ENCODE assay signal across 31 cellular contexts in genomic region chr2:235224410-235224809, GRCh38.
"Had no signal": no experiment of that assay in that cellular context is flagged by ENCODE, and none has a peak within 500 bp of the region (broad histone marks: within the 10 kb centered on the region; RNA-seq: fewer than 3 reads in every experiment).

No MANE protein-coding gene starts in this region.

- H3K27me3 ChIP-seq: neutrophil, ovary, right lobe of liver, sigmoid colon, testis, transverse colon, upper lobe of right lung, uterus had no signal

- H3K4me1 ChIP-seq: parathyroid adenoma, psoas muscle, right lobe of liver, sigmoid colon, suprapubic skin, testis, tibial artery, transverse colon, upper lobe of right lung, uterus had no signal

- DNase-seq: naive thymus-derived CD8-positive, alpha-beta T cell; nephron progenitor cell; nucleus accumbens; ovary; posterior cingulate gyrus; psoas muscle; right cardiac atrium; right lobe of liver; sigmoid colon; small intestine; stimulated activated CD4-positive, alpha-beta T cell treated with anti-CD3 and anti-CD28 coated beads, Interleukin-15, amount 100 ng/mL, for 24 hours; stimulated activated CD4-positive, alpha-beta T cell treated with anti-CD3 and anti-CD28 coated beads, Interleukin-4, amount 100 ng/mL, for 1 hour; stimulated activated CD4-positive, alpha-beta T cell treated with anti-CD3 and anti-CD28 coated beads, Interleukin-4, amount 100 ng/mL, for 4 hours; stimulated activated CD8-positive, alpha-beta memory T cell treated with anti-CD3 and anti-CD28 coated beads, Interleukin-4, amount 100 ng/mL, for 48 hours; stimulated activated naive CD4-positive, alpha-beta T cell; stimulated activated naive CD8-positive, alpha-beta T cell treated with anti-CD3 and anti-CD28 coated beads, Interleukin-15, amount 100 ng/mL, for 72 hours; stimulated activated naive CD8-positive, alpha-beta T cell treated with anti-CD3 and anti-CD28 coated beads, Interleukin-15, Interleukin-2, amounts not matched to agents 100 U/mL and 50 U/mL, for 24 hours; substantia nigra; testis; tibial artery; transverse colon; upper lobe of right lung; uterus had no signal

- H2AFZ ChIP-seq: parathyroid adenoma had no signal

- H3K9me3 Mint-ChIP-seq: naive thymus-derived CD8-positive, alpha-beta T cell; natural killer cell treated with Interleukin-12 subunit alpha and Interleukin-12 subunit beta and Interleukin-15 and Interleukin-18, amount 100 ng/mL, for 72 hours; stimulated activated memory B cell treated with anti-CD40 and anti-IgM and Interleukin-4, amounts not matched to agents 10 μg/mL and 1 μg/mL and 100 μg/mL, for 72 hours; stimulated activated naive CD8-positive, alpha-beta T cell treated with anti-CD3 and anti-CD28 coated beads, Interleukin-15, amount 100 ng/mL, for 72 hours; type B pancreatic cell had no signal

- H3K36me3 ChIP-seq: neutrophil, ovary, right lobe of liver, sigmoid colon, suprapubic skin, tibial artery, transverse colon, upper lobe of right lung, uterus had no signal

- H3K9me3 ChIP-seq: neutrophil, ovary, psoas muscle, right lobe of liver, sigmoid colon, suprapubic skin, testis, tibial artery, transverse colon, upper lobe of right lung, uterus had no signal

- H3K4me3 ChIP-seq: ovary, psoas muscle, right lobe of liver, sigmoid colon, suprapubic skin, testis, tibial artery, transverse colon, upper lobe of right lung, uterus had no signal

- FAIRE-seq: small intestine had no signal

- H3K79me2 ChIP-seq: parathyroid adenoma had no signal

- H3K36me3 Mint-ChIP-seq: naive thymus-derived CD8-positive, alpha-beta T cell; natural killer cell treated with Interleukin-12 subunit alpha and Interleukin-12 subunit beta and Interleukin-15 and Interleukin-18, amount 100 ng/mL, for 72 hours; stimulated activated memory B cell treated with anti-CD40 and anti-IgM and Interleukin-4, amounts not matched to agents 10 μg/mL and 1 μg/mL and 100 μg/mL, for 72 hours; type B pancreatic cell had no signal

- ATAC-seq: naive thymus-derived CD8-positive, alpha-beta T cell; natural killer cell treated with Interleukin-12 subunit alpha and Interleukin-12 subunit beta and Interleukin-15 and Interleukin-18, amount 100 ng/mL, for 72 hours; psoas muscle; right cardiac atrium; right lobe of liver; stimulated activated memory B cell treated with anti-CD40 and anti-IgM and Interleukin-4, amounts not matched to agents 10 μg/mL and 1 μg/mL and 100 μg/mL, for 72 hours; stimulated activated naive CD8-positive, alpha-beta T cell treated with anti-CD3 and anti-CD28 coated beads, Interleukin-15, amount 100 ng/mL, for 72 hours; stimulated activated naive CD8-positive, alpha-beta T cell treated with anti-CD3 and anti-CD28 coated beads, Interleukin-15, Interleukin-2, amounts not matched to agents 100 U/mL and 50 U/mL, for 24 hours; upper lobe of right lung had no signal

- H3K9ac ChIP-seq: parathyroid adenoma had no signal

- H3K27ac Mint-ChIP-seq: naive thymus-derived CD8-positive, alpha-beta T cell; natural killer cell treated with Interleukin-12 subunit alpha and Interleukin-12 subunit beta and Interleukin-15 and Interleukin-18, amount 100 ng/mL, for 72 hours; nephron progenitor cell; progenitor cell of endocrine pancreas; stimulated activated memory B cell treated with anti-CD40 and anti-IgM and Interleukin-4, amounts not matched to agents 10 μg/mL and 1 μg/mL and 100 μg/mL, for 72 hours; stimulated activated naive CD8-positive, alpha-beta T cell treated with anti-CD3 and anti-CD28 coated beads, Interleukin-15, amount 100 ng/mL, for 72 hours; type B pancreatic cell had no signal

- H3K4me1 Mint-ChIP-seq: naive thymus-derived CD8-positive, alpha-beta T cell; stimulated activated memory B cell treated with anti-CD40 and anti-IgM and Interleukin-4, amounts not matched to agents 10 μg/mL and 1 μg/mL and 100 μg/mL, for 72 hours; stimulated activated naive CD8-positive, alpha-beta T cell treated with anti-CD3 and anti-CD28 coated beads, Interleukin-15, amount 100 ng/mL, for 72 hours had no signal

- H3K4me3 Mint-ChIP-seq: naive thymus-derived CD8-positive, alpha-beta T cell; natural killer cell treated with Interleukin-12 subunit alpha and Interleukin-12 subunit beta and Interleukin-15 and Interleukin-18, amount 100 ng/mL, for 72 hours; nephron progenitor cell; neural crest cell; stimulated activated memory B cell treated with anti-CD40 and anti-IgM and Interleukin-4, amounts not matched to agents 10 μg/mL and 1 μg/mL and 100 μg/mL, for 72 hours; stimulated activated naive CD8-positive, alpha-beta T cell treated with anti-CD3 and anti-CD28 coated beads, Interleukin-15, amount 100 ng/mL, for 72 hours; type B pancreatic cell had no signal

- H3K27ac ChIP-seq: neutrophil, ovary, parathyroid adenoma, psoas muscle, right lobe of liver, sigmoid colon, suprapubic skin, testis, tibial artery, transverse colon, upper lobe of right lung, uterus had no signal
